Comparison of ENCODE assay signal across 8 cellular contexts in the genomic region with DNA sequence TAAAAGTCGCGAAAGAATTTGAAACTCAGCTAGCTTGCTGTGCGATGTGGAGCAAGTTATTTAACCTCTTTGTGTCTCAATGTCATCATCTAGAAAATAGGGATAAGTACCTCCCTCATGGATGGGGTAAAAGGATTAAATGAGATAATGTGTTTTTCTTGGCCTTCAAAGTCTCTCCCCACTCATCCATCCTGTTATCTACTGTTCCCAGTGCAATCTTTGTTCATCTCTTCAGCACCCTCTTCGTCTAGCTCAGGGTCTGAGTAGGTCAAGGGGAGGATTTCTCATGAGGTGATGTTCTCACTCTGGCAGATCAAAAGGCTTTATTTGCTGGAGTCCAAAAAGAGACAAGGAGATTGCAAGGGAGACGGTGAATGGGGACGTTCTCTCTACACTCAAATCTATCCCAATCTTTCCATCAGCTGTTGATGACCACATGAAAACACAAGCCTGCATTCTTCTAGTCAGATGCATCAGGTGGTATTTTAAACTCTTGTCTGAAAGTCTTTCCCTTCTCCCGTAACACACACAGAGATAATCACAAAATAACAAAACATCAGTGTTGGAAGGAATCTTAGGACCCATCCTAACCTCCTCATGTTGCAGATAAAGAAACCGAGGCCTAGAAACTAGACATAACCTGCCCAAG. TPM values are rescaled to one million over a fixed set of nuclear protein-coding genes. Genes with fewer than 3 reads are reported as not detected.
DNase-seq lines count a peak whose midpoint lies in the region; ATAC-seq lines count a peak whose summit lies in the region.
"Had no signal": no experiment of that assay in that cellular context is flagged by ENCODE, and none has a peak within 500 bp of the region (broad histone marks: within the 10 kb centered on the region; RNA-seq: fewer than 3 reads in every experiment).

No MANE protein-coding gene starts in this region.

- H3K9me3 Mint-ChIP-seq in activated T-helper 17 cell treated with anti-CD3 and anti-CD28 coated beads, Interleukin-2, amount 50 U/mL, for 72 hours, result no peaks in the 10 kb centered on the region
- no peaks in the 10 kb centered on the region for H3K9me3 Mint-ChIP-seq in stimulated activated memory B cell treated with anti-CD40 and anti-IgM and Interleukin-4, amounts not matched to agents 10 μg/mL and 1 μg/mL and 100 μg/mL, for 72 hours

- peaks cover 43% of the 10 kb centered on the region for H3K36me3 Mint-ChIP-seq in activated T-helper 17 cell treated with anti-CD3 and anti-CD28 coated beads, Interleukin-2, amount 50 U/mL, for 72 hours (ENCODE audit: low read depth)
- peaks cover 9% of the 10 kb centered on the region for H3K36me3 Mint-ChIP-seq in stimulated activated memory B cell treated with anti-CD40 and anti-IgM and Interleukin-4, amounts not matched to agents 10 μg/mL and 1 μg/mL and 100 μg/mL, for 72 hours

- H3K4me3 ChIP-seq in HUES48 (ENCODE audit: low read depth, low read length) (peak overlapping the region; percentile 89), iPS-18a (ENCODE audit: low read length) (peak overlapping the region; percentile 94)

- H3K9ac ChIP-seq in HUES48 (ENCODE audit: low read depth, low read length), result no peak overlapping the region; the same call in 1 of the 2 replicates
- peak overlapping the region; percentile 87 for H3K9ac ChIP-seq in iPS-18a (ENCODE audit: low read length)

- no peak for DNase-seq in SIG-M5 treated with dmso at 0.1 percent for 504 hours (lab: John Stamatoyannopoulos, UW; ENCODE audit: unreplicated experiment)
- DNase-seq: SIG-M5 had no signal

- peak overlapping the region; percentile 94 for H3K27ac Mint-ChIP-seq in activated T-helper 17 cell treated with anti-CD3 and anti-CD28 coated beads, Interleukin-2, amount 50 U/mL, for 72 hours
- peak overlapping the region; percentile 91 for H3K27ac Mint-ChIP-seq in stimulated activated memory B cell treated with anti-CD40 and anti-IgM and Interleukin-4, amounts not matched to agents 10 μg/mL and 1 μg/mL and 100 μg/mL, for 72 hours

- H3K9me3 ChIP-seq in HUES48 (ENCODE audit: control insufficient read depth, insufficient read depth, low read length) (no peaks in the 10 kb centered on the region), iPS-18a (ENCODE audit: control insufficient read depth, low read depth, low read length) (no peaks in the 10 kb centered on the region)

- H3K36me3 ChIP-seq in HUES48 (ENCODE audit: control insufficient read depth, insufficient read depth, low read length), result no peaks in the 10 kb centered on the region
- no peaks in the 10 kb centered on the region for H3K36me3 ChIP-seq in iPS-18a (ENCODE audit: control insufficient read depth, low read depth, low read length)

- H3K27me3 Mint-ChIP-seq in activated T-helper 17 cell treated with anti-CD3 and anti-CD28 coated beads, Interleukin-2, amount 50 U/mL, for 72 hours, result no peaks in the 10 kb centered on the region
- H3K27me3 Mint-ChIP-seq in stimulated activated memory B cell treated with anti-CD40 and anti-IgM and Interleukin-4, amounts not matched to agents 10 μg/mL and 1 μg/mL and 100 μg/mL, for 72 hours, result no peaks in the 10 kb centered on the region

- no peak for ATAC-seq in activated T-helper 17 cell treated with anti-CD3 and anti-CD28 coated beads, Interleukin-2, amount 50 U/mL, for 72 hours (replicated peaks)
- no peak for ATAC-seq in stimulated activated memory B cell treated with anti-CD40 and anti-IgM and Interleukin-4, amounts not matched to agents 10 μg/mL and 1 μg/mL and 100 μg/mL, for 72 hours
- ATAC-seq in HG03442 (IDR thresholded peaks at IDR 0.05; ENCODE audit: unreplicated experiment), result no peak
- ATAC-seq in HG03045 (IDR thresholded peaks at IDR 0.05; ENCODE audit: unreplicated experiment), result no peak

- H3K27me3 ChIP-seq in HUES48 (ENCODE audit: control insufficient read depth, insufficient read depth, low read length), result no peaks in the 10 kb centered on the region
- no peaks in the 10 kb centered on the region for H3K27me3 ChIP-seq in iPS-18a (ENCODE audit: control insufficient read depth, insufficient read depth, low read length)

- peaks cover 23% of the 10 kb centered on the region for H3K4me1 ChIP-seq in HUES48 (ENCODE audit: control insufficient read depth, insufficient read depth, low read length)
- peaks cover 3% of the 10 kb centered on the region for H3K4me1 ChIP-seq in iPS-18a (ENCODE audit: control insufficient read depth, low read depth, low read length)

- H3K27ac ChIP-seq in HUES48 (ENCODE audit: low read depth, low read length) (no peak overlapping the region), iPS-18a (ENCODE audit: low read length) (no peak overlapping the region)

- peak overlapping the region; percentile 97 for H3K4me3 Mint-ChIP-seq in activated T-helper 17 cell treated with anti-CD3 and anti-CD28 coated beads, Interleukin-2, amount 50 U/mL, for 72 hours
- peak overlapping the region; percentile 92 for H3K4me3 Mint-ChIP-seq in stimulated activated memory B cell treated with anti-CD40 and anti-IgM and Interleukin-4, amounts not matched to agents 10 μg/mL and 1 μg/mL and 100 μg/mL, for 72 hours

- peaks cover 36% of the 10 kb centered on the region for H3K4me1 Mint-ChIP-seq in activated T-helper 17 cell treated with anti-CD3 and anti-CD28 coated beads, Interleukin-2, amount 50 U/mL, for 72 hours
- H3K4me1 Mint-ChIP-seq in stimulated activated memory B cell treated with anti-CD40 and anti-IgM and Interleukin-4, amounts not matched to agents 10 μg/mL and 1 μg/mL and 100 μg/mL, for 72 hours, result peaks cover 56% of the 10 kb centered on the region

RNA-seq across cellular contexts. Expression of gene MESD, which starts 1.3 kb away (rescaled TPM):
- 10 to 100 TPM; 22.0 to 28.4 TPM for total RNA-seq in activated T-helper 17 cell treated with anti-CD3 and anti-CD28 coated beads, Interleukin-2, amount 50 U/mL, for 72 hours

RNA-seq across cellular contexts. Expression of gene TLNRD1, which starts 12.5 kb away (rescaled TPM):
- 10 to 100 TPM; 19.1 to 39.3 TPM for total RNA-seq in activated T-helper 17 cell treated with anti-CD3 and anti-CD28 coated beads, Interleukin-2, amount 50 U/mL, for 72 hours
